In the genomic region with DNA sequence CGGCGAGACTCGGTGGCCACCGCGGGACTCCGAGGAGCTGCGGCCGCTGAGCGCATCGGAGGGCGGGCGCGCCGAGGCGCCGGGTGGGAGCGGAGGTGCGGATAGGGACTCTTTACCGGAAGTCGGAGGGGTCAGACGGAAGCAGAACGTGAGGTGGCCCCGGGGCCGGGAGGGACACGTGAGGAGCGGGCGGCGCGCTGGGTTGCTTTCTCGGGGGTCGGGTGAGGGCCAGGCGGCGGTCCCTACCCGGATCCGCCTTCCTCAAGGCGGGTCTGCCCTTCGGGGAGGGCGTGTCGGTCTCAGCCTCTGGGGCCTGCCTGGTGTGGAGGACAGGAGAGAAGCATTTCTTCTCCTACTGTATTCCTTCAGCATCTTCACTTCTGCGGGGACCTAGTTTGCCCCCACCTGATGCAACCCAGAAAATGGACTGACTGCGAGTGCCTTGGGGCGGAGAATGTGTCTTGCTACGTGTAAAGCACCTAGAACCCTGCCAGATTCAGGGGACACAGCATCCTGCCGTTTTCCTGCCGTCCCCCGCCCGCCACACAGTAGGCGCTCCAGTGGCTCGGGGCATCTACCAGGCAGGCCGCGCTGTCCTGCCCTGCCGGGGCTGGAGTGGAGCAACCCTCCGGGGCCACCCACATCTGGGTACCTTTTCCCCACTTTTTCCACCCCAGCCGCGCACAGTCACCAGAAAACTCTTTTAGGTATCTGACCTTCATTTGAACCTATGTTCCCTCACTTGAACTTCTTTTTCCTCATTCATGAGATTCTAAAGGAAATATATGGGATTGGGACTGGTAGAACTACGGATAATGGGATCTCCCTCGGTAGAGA, we compare ENCODE assay signal across 1 cellular context.
A peak's percentile ranks its signal among the peaks of the same experiment; 100 is the strongest.
TF ChIP-seq lines count a peak whose summit lies in the region.

No MANE protein-coding gene starts in this region.

TF ChIP-seq in HepG2, 621 proteins besides CTCF, POLR2A, EP300 and RAD21 (continued from another document and continues in another):
- TF ChIP-seq, protein P1, sequence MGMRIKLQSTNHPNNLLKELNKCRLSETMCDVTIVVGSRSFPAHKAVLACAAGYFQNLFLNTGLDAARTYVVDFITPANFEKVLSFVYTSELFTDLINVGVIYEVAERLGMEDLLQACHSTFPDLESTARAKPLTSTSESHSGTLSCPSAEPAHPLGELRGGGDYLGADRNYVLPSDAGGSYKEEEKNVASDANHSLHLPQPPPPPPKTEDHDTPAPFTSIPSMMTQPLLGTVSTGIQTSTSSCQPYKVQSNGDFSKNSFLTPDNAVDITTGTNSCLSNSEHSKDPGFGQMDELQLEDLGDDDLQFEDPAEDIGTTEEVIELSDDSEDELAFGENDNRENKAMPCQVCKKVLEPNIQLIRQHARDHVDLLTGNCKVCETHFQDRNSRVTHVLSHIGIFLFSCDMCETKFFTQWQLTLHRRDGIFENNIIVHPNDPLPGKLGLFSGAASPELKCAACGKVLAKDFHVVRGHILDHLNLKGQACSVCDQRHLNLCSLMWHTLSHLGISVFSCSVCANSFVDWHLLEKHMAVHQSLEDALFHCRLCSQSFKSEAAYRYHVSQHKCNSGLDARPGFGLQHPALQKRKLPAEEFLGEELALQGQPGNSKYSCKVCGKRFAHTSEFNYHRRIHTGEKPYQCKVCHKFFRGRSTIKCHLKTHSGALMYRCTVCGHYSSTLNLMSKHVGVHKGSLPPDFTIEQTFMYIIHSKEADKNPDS (CRISPR knock-in tag; IDR thresholded peaks at IDR 0.05), result 0 out of 2 replicates have a peak, but pooled peaks have one; percentile 44
- TF ChIP-seq SUZ12 (IDR thresholded peaks at IDR 0.05; ENCODE audit: low read depth, low read length), result no peak
- no peak for TF ChIP-seq NPAS2 (CRISPR knock-in tag; IDR thresholded peaks at IDR 0.05; ENCODE audit: borderline replicate concordance)
- no peak for TF ChIP-seq SMAD9 (CRISPR knock-in tag; IDR thresholded peaks at IDR 0.05)
- TF ChIP-seq, protein P2, sequence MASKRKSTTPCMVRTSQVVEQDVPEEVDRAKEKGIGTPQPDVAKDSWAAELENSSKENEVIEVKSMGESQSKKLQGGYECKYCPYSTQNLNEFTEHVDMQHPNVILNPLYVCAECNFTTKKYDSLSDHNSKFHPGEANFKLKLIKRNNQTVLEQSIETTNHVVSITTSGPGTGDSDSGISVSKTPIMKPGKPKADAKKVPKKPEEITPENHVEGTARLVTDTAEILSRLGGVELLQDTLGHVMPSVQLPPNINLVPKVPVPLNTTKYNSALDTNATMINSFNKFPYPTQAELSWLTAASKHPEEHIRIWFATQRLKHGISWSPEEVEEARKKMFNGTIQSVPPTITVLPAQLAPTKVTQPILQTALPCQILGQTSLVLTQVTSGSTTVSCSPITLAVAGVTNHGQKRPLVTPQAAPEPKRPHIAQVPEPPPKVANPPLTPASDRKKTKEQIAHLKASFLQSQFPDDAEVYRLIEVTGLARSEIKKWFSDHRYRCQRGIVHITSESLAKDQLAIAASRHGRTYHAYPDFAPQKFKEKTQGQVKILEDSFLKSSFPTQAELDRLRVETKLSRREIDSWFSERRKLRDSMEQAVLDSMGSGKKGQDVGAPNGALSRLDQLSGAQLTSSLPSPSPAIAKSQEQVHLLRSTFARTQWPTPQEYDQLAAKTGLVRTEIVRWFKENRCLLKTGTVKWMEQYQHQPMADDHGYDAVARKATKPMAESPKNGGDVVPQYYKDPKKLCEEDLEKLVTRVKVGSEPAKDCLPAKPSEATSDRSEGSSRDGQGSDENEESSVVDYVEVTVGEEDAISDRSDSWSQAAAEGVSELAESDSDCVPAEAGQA (IDR thresholded peaks at IDR 0.05; ENCODE audit: low read depth), result no peak; the same call in 1 of the 2 replicates
- TF ChIP-seq, protein P2 (CRISPR knock-in tag; IDR thresholded peaks at IDR 0.05; ENCODE audit: borderline replicate concordance), result no peak
- peak; percentile 12; the same call in 1 of the 2 replicates for TF ChIP-seq GATAD2A (CRISPR knock-in tag; IDR thresholded peaks at IDR 0.05)
- no peak for TF ChIP-seq ZNF841 (CRISPR knock-in tag; IDR thresholded peaks at IDR 0.05; ENCODE audit: borderline replicate concordance)
- no peak for TF ChIP-seq HNRNPK (IDR thresholded peaks at IDR 0.05; ENCODE audit: low read depth, low read length, poor library complexity, severe bottlenecking)
- TF ChIP-seq, protein P3, sequence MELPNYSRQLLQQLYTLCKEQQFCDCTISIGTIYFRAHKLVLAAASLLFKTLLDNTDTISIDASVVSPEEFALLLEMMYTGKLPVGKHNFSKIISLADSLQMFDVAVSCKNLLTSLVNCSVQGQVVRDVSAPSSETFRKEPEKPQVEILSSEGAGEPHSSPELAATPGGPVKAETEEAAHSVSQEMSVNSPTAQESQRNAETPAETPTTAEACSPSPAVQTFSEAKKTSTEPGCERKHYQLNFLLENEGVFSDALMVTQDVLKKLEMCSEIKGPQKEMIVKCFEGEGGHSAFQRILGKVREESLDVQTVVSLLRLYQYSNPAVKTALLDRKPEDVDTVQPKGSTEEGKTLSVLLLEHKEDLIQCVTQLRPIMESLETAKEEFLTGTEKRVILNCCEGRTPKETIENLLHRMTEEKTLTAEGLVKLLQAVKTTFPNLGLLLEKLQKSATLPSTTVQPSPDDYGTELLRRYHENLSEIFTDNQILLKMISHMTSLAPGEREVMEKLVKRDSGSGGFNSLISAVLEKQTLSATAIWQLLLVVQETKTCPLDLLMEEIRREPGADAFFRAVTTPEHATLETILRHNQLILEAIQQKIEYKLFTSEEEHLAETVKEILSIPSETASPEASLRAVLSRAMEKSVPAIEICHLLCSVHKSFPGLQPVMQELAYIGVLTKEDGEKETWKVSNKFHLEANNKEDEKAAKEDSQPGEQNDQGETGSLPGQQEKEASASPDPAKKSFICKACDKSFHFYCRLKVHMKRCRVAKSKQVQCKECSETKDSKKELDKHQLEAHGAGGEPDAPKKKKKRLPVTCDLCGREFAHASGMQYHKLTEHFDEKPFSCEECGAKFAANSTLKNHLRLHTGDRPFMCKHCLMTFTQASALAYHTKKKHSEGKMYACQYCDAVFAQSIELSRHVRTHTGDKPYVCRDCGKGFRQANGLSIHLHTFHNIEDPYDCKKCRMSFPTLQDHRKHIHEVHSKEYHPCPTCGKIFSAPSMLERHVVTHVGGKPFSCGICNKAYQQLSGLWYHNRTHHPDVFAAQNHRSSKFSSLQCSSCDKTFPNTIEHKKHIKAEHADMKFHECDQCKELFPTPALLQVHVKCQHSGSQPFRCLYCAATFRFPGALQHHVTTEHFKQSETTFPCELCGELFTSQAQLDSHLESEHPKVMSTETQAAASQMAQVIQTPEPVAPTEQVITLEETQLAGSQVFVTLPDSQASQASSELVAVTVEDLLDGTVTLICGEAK (IDR thresholded peaks at IDR 0.05), result peak; percentile 69
- TF ChIP-seq, protein P3 (CRISPR knock-in tag; IDR thresholded peaks at IDR 0.05), result 0 out of 2 replicates have a peak, but pooled peaks have one; percentile 49
- TF ChIP-seq, protein P4, sequence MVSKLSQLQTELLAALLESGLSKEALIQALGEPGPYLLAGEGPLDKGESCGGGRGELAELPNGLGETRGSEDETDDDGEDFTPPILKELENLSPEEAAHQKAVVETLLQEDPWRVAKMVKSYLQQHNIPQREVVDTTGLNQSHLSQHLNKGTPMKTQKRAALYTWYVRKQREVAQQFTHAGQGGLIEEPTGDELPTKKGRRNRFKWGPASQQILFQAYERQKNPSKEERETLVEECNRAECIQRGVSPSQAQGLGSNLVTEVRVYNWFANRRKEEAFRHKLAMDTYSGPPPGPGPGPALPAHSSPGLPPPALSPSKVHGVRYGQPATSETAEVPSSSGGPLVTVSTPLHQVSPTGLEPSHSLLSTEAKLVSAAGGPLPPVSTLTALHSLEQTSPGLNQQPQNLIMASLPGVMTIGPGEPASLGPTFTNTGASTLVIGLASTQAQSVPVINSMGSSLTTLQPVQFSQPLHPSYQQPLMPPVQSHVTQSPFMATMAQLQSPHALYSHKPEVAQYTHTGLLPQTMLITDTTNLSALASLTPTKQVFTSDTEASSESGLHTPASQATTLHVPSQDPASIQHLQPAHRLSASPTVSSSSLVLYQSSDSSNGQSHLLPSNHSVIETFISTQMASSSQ (IDR thresholded peaks at IDR 0.05; ENCODE audit: low read depth), result no peak
- TF ChIP-seq, protein P4 (CRISPR knock-in tag; IDR thresholded peaks at IDR 0.05; ENCODE audit: borderline replicate concordance), result peak; percentile 70; the same call in 1 of the 2 replicates
- TF ChIP-seq, protein P5, sequence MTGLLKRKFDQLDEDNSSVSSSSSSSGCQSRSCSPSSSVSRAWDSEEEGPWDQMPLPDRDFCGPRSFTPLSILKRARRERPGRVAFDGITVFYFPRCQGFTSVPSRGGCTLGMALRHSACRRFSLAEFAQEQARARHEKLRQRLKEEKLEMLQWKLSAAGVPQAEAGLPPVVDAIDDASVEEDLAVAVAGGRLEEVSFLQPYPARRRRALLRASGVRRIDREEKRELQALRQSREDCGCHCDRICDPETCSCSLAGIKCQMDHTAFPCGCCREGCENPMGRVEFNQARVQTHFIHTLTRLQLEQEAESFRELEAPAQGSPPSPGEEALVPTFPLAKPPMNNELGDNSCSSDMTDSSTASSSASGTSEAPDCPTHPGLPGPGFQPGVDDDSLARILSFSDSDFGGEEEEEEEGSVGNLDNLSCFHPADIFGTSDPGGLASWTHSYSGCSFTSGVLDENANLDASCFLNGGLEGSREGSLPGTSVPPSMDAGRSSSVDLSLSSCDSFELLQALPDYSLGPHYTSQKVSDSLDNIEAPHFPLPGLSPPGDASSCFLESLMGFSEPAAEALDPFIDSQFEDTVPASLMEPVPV (CRISPR knock-in tag; IDR thresholded peaks at IDR 0.05), result no peak
- peak; percentile 82; the same call in 1 of the 2 replicates for TF ChIP-seq ZSCAN31 (CRISPR knock-in tag; IDR thresholded peaks at IDR 0.05; ENCODE audit: low read depth)
- TF ChIP-seq NR2F2 (IDR thresholded peaks at IDR 0.05; ENCODE audit: borderline replicate concordance, low read depth), result no peak; the same call in 1 of the 2 replicates
